Comparison of ENCODE assay signal across 8 cellular contexts in the genomic region with DNA sequence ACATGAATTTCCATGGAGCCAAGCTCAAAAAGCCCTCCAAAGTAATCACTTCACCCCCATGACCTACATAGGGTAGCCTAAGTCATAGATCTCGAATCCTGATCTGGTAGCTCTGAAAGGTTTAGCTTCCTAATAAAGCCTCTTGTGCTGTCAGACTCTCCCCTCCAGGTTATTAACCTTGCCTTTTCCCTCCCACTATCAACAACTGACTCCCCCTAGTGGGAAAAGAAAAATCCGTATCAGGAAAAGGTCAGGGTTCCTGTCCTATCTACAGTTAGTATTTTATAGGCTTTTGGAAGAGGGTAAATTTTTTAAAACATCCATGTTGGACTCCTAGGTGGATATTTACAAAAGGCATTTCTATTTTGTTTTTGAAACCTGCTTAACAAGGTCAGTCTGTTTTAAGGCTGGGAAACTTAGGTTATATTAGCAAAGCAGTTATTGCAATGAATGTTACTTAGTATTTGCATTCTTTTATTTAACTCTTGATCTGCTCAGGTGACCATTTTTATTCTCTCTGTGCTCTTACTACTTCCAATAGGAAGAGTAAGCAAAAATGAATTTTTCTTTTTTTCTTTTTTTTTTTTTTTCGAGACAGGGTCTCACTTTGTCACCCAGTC. TPM values are rescaled to one million over a fixed set of nuclear protein-coding genes. Genes with fewer than 3 reads are reported as not detected.
DNase-seq lines count a peak whose midpoint lies in the region; ATAC-seq and TF ChIP-seq lines count a peak whose summit lies in the region.

No MANE protein-coding gene starts in this region.

- TF ChIP-seq POLR2A in lower leg skin (IDR thresholded peaks at IDR 0.05): no peak

- H3K27me3 Mint-ChIP-seq in nephron progenitor cell (ENCODE audit: low read depth, poor library complexity): peaks cover 5% of the 10 kb centered on the region

- H3K27ac Mint-ChIP-seq in nephron progenitor cell: peak overlapping the region; percentile 62

- H3K27ac ChIP-seq in SK-N-MC: peak overlapping the region; percentile 28; the same call in 1 of the 2 replicates

- intact Hi-C loops in lower leg skin (cut with DNase I; ENCODE audit: low total_unique reads): no loop called here

- H3K9ac ChIP-seq in SK-N-MC (ENCODE audit: insufficient read length): no peak overlapping the region

- peaks cover 44% of the 10 kb centered on the region for H3K36me3 Mint-ChIP-seq in nephron progenitor cell (ENCODE audit: low read depth)

- H3K36me3 ChIP-seq in SK-N-MC (ENCODE audit: insufficient read depth, low read length): peaks cover 17% of the 10 kb centered on the region; the same call in 1 of the 2 replicates

- ATAC-seq in esophagus mucosa: peak; percentile 21
- ATAC-seq in HG02610 (IDR thresholded peaks at IDR 0.05; ENCODE audit: unreplicated experiment): no peak

- no peak overlapping the region for H3K4me3 Mint-ChIP-seq in nephron progenitor cell

- no peaks in the 10 kb centered on the region for H3K9me3 ChIP-seq in SK-N-MC (ENCODE audit: low read depth, low read length)

- WGBS in lower leg skin, 2 donors: 25 to 31% methylated on average over 3 of the region's 3 CpGs

- DNase-seq in NOMO-1 treated with DMSO at 0.1 percent for 48 hours (lab: John Stamatoyannopoulos, UW; ENCODE audit: unreplicated experiment) (peak; percentile 41), NOMO-1 treated with dmso at 0.1 percent for 144 hours (lab: John Stamatoyannopoulos, UW; ENCODE audit: unreplicated experiment) (no peak), NAMALWA (ENCODE audit: low spot score) (peak; percentile 71), SK-N-MC (ENCODE audit: low read depth, low spot score) (no peak), nephron progenitor cell (no peak), lower leg skin (ENCODE audit: low spot score in 2 of 2) (no peak)

- no peak overlapping the region for H3K4me3 ChIP-seq in SK-N-MC
- no peak overlapping the region for H3K4me3 ChIP-seq in lower leg skin (ENCODE audit: low read depth, poor library complexity, severe bottlenecking)

- H3K9me3 Mint-ChIP-seq in nephron progenitor cell: peaks cover 3% of the 10 kb centered on the region

- H3K4me1 Mint-ChIP-seq in nephron progenitor cell: peaks cover 58% of the 10 kb centered on the region

- TF ChIP-seq CTCF in nephron progenitor cell (IDR thresholded peaks at IDR 0.05) (peak; percentile 56), lower leg skin (IDR thresholded peaks at IDR 0.05) (no peak)

RNA-seq across cellular contexts. Expression of a gene that starts 8.0 kb away (rescaled TPM):
- total RNA-seq in esophagus mucosa: 44.5 TPM
- total RNA-seq in lower leg skin: 10 to 100 TPM; 46.7 to 61.5 (median 52.4) TPM

RNA-seq across cellular contexts. Expression of a gene that starts 59.3 kb away (rescaled TPM):
- total RNA-seq in esophagus mucosa (15.5 TPM), lower leg skin (100 to 1,000 TPM in 3 of 4 donors, 10 to 100 TPM in 1; 98.5 to 166 (median 134) TPM)

Comparison
In these comparisons a context has a peak if more than half of its experiments do, and no peak if none do; other contexts are left out.
1. DNase-seq: peak in NOMO-1 treated with DMSO at 0.1 percent for 48 hours (single experiment) and NAMALWA (single experiment); none in NOMO-1 treated with dmso at 0.1 percent for 144 hours (single experiment), SK-N-MC (single experiment), nephron progenitor cell (single experiment) and lower leg skin (0 of 2).